ENCODE assay signal across 1 cellular context in the genomic region with DNA sequence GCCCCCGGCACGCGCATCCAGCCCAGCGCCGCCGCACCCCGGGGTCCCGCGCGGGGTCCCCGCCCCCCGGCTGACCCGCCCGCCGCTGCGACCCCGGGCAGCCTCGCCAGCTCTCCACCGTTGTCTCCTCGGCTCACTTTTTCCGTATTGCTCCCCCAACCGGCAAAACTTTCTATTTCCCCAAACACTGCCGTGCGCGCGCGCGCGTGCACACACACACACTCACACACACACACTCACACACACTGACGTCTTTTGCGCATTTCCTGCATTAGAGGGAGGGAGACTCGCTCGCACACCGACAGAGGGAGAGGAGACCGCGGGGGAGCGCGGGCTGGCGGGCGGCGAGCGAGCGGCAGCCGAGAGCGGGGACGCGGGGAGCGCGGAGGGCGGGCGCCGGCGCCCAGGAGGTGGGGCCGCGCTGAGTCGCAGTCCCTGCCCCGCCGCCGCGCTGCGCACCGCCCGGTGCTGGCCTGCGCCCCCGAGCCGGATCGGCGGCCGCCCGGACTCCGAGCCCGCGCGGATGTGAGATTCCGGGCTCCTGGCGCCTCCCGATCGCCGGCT.
A peak's percentile ranks its signal among the peaks of the same experiment; 100 is the strongest.
TF ChIP-seq lines count a peak whose summit lies in the region.

No MANE protein-coding gene starts in this region.

TF ChIP-seq in K562, 482 proteins besides CTCF, POLR2A, EP300 and RAD21 (continued from another document and continues in another):
- TF ChIP-seq, protein P1, sequence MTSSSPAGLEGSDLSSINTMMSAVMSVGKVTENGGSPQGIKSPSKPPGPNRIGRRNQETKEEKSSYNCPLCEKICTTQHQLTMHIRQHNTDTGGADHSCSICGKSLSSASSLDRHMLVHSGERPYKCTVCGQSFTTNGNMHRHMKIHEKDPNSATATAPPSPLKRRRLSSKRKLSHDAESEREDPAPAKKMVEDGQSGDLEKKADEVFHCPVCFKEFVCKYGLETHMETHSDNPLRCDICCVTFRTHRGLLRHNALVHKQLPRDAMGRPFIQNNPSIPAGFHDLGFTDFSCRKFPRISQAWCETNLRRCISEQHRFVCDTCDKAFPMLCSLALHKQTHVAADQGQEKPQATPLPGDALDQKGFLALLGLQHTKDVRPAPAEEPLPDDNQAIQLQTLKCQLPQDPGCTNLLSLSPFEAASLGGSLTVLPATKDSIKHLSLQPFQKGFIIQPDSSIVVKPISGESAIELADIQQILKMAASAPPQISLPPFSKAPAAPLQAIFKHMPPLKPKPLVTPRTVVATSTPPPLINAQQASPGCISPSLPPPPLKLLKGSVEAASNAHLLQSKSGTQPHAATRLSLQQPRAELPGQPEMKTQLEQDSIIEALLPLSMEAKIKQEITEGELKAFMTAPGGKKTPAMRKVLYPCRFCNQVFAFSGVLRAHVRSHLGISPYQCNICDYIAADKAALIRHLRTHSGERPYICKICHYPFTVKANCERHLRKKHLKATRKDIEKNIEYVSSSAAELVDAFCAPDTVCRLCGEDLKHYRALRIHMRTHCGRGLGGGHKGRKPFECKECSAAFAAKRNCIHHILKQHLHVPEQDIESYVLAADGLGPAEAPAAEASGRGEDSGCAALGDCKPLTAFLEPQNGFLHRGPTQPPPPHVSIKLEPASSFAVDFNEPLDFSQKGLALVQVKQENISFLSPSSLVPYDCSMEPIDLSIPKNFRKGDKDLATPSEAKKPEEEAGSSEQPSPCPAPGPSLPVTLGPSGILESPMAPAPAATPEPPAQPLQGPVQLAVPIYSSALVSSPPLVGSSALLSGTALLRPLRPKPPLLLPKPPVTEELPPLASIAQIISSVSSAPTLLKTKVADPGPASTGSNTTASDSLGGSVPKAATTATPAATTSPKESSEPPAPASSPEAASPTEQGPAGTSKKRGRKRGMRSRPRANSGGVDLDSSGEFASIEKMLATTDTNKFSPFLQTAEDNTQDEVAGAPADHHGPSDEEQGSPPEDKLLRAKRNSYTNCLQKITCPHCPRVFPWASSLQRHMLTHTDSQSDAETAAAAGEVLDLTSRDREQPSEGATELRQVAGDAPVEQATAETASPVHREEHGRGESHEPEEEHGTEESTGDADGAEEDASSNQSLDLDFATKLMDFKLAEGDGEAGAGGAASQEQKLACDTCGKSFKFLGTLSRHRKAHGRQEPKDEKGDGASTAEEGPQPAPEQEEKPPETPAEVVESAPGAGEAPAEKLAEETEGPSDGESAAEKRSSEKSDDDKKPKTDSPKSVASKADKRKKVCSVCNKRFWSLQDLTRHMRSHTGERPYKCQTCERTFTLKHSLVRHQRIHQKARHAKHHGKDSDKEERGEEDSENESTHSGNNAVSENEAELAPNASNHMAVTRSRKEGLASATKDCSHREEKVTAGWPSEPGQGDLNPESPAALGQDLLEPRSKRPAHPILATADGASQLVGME (CRISPR knock-in tag; IDR thresholded peaks at IDR 0.05) = no peak
- TF ChIP-seq, protein P2, sequence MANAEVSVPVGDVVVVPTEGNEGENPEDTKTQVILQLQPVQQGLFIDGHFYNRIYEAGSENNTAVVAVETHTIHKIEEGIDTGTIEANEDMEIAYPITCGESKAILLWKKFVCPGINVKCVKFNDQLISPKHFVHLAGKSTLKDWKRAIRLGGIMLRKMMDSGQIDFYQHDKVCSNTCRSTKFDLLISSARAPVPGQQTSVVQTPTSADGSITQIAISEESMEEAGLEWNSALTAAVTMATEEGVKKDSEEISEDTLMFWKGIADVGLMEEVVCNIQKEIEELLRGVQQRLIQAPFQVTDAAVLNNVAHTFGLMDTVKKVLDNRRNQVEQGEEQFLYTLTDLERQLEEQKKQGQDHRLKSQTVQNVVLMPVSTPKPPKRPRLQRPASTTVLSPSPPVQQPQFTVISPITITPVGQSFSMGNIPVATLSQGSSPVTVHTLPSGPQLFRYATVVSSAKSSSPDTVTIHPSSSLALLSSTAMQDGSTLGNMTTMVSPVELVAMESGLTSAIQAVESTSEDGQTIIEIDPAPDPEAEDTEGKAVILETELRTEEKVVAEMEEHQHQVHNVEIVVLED (CRISPR knock-in tag; IDR thresholded peaks at IDR 0.05) = peak; percentile 78
- TF ChIP-seq ZNF3 (CRISPR knock-in tag; IDR thresholded peaks at IDR 0.05) = no peak
- TF ChIP-seq PML (IDR thresholded peaks at IDR 0.05; ENCODE audit: low read length) = no peak
- TF ChIP-seq RBM25 (IDR thresholded peaks at IDR 0.05; ENCODE audit: low read depth, low read length, severe bottlenecking) = no peak
- 0 out of 2 replicates have a peak, but pooled peaks have one; percentile 70 for TF ChIP-seq KDM2B (CRISPR knock-in tag; IDR thresholded peaks at IDR 0.05)
- no peak for TF ChIP-seq FOXM1 (IDR thresholded peaks at IDR 0.05; ENCODE audit: low read depth)
- TF ChIP-seq FOXM1 (CRISPR knock-in tag; IDR thresholded peaks at IDR 0.05; ENCODE audit: low read depth) = no peak
- TF ChIP-seq, protein P3, sequence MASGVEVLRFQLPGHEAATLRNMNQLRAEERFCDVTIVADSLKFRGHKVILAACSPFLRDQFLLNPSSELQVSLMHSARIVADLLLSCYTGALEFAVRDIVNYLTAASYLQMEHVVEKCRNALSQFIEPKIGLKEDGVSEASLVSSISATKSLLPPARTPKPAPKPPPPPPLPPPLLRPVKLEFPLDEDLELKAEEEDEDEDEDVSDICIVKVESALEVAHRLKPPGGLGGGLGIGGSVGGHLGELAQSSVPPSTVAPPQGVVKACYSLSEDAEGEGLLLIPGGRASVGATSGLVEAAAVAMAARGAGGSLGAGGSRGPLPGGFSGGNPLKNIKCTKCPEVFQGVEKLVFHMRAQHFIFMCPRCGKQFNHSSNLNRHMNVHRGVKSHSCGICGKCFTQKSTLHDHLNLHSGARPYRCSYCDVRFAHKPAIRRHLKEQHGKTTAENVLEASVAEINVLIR (CRISPR knock-in tag; IDR thresholded peaks at IDR 0.05) = peak; percentile 61; the same call in 1 of the 2 replicates
- no peak for TF ChIP-seq CC2D1A (IDR thresholded peaks at IDR 0.05)
- TF ChIP-seq TOE1 (IDR thresholded peaks at IDR 0.05; ENCODE audit: borderline replicate concordance) = 0 out of 2 replicates have a peak, but pooled peaks have one; percentile 55
- TF ChIP-seq TOE1 (CRISPR knock-in tag; IDR thresholded peaks at IDR 0.05; ENCODE audit: borderline replicate concordance, low read depth) = no peak
- no peak for TF ChIP-seq GABPB2 (CRISPR knock-in tag; conservative IDR thresholded peaks at IDR 0.05)
- TF ChIP-seq MAZ (CRISPR knock-in tag; conservative IDR thresholded peaks at IDR 0.05 in 1 of 2, IDR thresholded peaks at IDR 0.05 in 1 of 2) = peak; percentile 41 to 89; a peak in 3 of 4 replicates
- TF ChIP-seq HCFC1 (IDR thresholded peaks at IDR 0.05; ENCODE audit: low read depth, low read length) = no peak
- TF ChIP-seq, protein P4, sequence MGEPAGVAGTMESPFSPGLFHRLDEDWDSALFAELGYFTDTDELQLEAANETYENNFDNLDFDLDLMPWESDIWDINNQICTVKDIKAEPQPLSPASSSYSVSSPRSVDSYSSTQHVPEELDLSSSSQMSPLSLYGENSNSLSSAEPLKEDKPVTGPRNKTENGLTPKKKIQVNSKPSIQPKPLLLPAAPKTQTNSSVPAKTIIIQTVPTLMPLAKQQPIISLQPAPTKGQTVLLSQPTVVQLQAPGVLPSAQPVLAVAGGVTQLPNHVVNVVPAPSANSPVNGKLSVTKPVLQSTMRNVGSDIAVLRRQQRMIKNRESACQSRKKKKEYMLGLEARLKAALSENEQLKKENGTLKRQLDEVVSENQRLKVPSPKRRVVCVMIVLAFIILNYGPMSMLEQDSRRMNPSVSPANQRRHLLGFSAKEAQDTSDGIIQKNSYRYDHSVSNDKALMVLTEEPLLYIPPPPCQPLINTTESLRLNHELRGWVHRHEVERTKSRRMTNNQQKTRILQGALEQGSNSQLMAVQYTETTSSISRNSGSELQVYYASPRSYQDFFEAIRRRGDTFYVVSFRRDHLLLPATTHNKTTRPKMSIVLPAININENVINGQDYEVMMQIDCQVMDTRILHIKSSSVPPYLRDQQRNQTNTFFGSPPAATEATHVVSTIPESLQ (CRISPR knock-in tag; IDR thresholded peaks at IDR 0.05) = no peak
- TF ChIP-seq ZBTB17 (CRISPR knock-in tag; IDR thresholded peaks at IDR 0.05) = 0 out of 2 replicates have a peak, but pooled peaks have one; percentile 27
- no peak for TF ChIP-seq IFI16 (CRISPR knock-in tag; IDR thresholded peaks at IDR 0.05)
- TF ChIP-seq SIRT6 (IDR thresholded peaks at IDR 0.05; ENCODE audit: low read depth, low read length) = no peak
- TF ChIP-seq CHD4 (IDR thresholded peaks at IDR 0.05; ENCODE audit: insufficient read depth, insufficient replicate concordance, low read depth, low read length, poor library complexity, severe bottlenecking) = no peak
- TF ChIP-seq SIN3B (IDR thresholded peaks at IDR 0.05; ENCODE audit: low read depth) = no peak
- TF ChIP-seq, protein P5, sequence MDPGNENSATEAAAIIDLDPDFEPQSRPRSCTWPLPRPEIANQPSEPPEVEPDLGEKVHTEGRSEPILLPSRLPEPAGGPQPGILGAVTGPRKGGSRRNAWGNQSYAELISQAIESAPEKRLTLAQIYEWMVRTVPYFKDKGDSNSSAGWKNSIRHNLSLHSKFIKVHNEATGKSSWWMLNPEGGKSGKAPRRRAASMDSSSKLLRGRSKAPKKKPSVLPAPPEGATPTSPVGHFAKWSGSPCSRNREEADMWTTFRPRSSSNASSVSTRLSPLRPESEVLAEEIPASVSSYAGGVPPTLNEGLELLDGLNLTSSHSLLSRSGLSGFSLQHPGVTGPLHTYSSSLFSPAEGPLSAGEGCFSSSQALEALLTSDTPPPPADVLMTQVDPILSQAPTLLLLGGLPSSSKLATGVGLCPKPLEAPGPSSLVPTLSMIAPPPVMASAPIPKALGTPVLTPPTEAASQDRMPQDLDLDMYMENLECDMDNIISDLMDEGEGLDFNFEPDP (CRISPR knock-in tag; IDR thresholded peaks at IDR 0.05) = no peak
- TF ChIP-seq STAT5A (IDR thresholded peaks at IDR 0.05; ENCODE audit: borderline replicate concordance, low read length) = no peak
- no peak for TF ChIP-seq PHB (CRISPR knock-in tag; IDR thresholded peaks at IDR 0.05)
- no peak for TF ChIP-seq NFRKB (IDR thresholded peaks at IDR 0.05; ENCODE audit: low read depth)
- peak; percentile 97 for TF ChIP-seq CTBP1 (IDR thresholded peaks at IDR 0.05; ENCODE audit: borderline replicate concordance)
- TF ChIP-seq, protein P6, sequence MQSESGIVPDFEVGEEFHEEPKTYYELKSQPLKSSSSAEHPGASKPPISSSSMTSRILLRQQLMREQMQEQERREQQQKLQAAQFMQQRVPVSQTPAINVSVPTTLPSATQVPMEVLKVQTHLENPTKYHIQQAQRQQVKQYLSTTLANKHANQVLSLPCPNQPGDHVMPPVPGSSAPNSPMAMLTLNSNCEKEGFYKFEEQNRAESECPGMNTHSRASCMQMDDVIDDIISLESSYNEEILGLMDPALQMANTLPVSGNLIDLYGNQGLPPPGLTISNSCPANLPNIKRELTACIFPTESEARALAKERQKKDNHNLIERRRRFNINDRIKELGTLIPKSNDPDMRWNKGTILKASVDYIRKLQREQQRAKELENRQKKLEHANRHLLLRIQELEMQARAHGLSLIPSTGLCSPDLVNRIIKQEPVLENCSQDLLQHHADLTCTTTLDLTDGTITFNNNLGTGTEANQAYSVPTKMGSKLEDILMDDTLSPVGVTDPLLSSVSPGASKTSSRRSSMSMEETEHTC (IDR thresholded peaks at IDR 0.05) = no peak
- TF ChIP-seq, protein P7, sequence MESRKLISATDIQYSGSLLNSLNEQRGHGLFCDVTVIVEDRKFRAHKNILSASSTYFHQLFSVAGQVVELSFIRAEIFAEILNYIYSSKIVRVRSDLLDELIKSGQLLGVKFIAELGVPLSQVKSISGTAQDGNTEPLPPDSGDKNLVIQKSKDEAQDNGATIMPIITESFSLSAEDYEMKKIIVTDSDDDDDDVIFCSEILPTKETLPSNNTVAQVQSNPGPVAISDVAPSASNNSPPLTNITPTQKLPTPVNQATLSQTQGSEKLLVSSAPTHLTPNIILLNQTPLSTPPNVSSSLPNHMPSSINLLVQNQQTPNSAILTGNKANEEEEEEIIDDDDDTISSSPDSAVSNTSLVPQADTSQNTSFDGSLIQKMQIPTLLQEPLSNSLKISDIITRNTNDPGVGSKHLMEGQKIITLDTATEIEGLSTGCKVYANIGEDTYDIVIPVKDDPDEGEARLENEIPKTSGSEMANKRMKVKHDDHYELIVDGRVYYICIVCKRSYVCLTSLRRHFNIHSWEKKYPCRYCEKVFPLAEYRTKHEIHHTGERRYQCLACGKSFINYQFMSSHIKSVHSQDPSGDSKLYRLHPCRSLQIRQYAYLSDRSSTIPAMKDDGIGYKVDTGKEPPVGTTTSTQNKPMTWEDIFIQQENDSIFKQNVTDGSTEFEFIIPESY (CRISPR knock-in tag; IDR thresholded peaks at IDR 0.05) = no peak
- TF ChIP-seq, protein P8, sequence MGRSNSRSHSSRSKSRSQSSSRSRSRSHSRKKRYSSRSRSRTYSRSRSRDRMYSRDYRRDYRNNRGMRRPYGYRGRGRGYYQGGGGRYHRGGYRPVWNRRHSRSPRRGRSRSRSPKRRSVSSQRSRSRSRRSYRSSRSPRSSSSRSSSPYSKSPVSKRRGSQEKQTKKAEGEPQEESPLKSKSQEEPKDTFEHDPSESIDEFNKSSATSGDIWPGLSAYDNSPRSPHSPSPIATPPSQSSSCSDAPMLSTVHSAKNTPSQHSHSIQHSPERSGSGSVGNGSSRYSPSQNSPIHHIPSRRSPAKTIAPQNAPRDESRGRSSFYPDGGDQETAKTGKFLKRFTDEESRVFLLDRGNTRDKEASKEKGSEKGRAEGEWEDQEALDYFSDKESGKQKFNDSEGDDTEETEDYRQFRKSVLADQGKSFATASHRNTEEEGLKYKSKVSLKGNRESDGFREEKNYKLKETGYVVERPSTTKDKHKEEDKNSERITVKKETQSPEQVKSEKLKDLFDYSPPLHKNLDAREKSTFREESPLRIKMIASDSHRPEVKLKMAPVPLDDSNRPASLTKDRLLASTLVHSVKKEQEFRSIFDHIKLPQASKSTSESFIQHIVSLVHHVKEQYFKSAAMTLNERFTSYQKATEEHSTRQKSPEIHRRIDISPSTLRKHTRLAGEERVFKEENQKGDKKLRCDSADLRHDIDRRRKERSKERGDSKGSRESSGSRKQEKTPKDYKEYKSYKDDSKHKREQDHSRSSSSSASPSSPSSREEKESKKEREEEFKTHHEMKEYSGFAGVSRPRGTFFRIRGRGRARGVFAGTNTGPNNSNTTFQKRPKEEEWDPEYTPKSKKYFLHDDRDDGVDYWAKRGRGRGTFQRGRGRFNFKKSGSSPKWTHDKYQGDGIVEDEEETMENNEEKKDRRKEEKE (IDR thresholded peaks at IDR 0.05; ENCODE audit: borderline replicate concordance in 1 of 2, control insufficient read depth in 1 of 2, low read depth in 2 of 2, low read length in 1 of 2) = no peak
- TF ChIP-seq HLTF (IDR thresholded peaks at IDR 0.05) = peak; percentile 33; the same call in 1 of the 2 replicates
- TF ChIP-seq NBN (IDR thresholded peaks at IDR 0.05; ENCODE audit: low read depth) = peak; percentile 85
- TF ChIP-seq RFX5 (IDR thresholded peaks at IDR 0.05; ENCODE audit: low read depth, low read length) = no peak
